1 cellular context compared by ENCODE assay signal in the genomic region with DNA sequence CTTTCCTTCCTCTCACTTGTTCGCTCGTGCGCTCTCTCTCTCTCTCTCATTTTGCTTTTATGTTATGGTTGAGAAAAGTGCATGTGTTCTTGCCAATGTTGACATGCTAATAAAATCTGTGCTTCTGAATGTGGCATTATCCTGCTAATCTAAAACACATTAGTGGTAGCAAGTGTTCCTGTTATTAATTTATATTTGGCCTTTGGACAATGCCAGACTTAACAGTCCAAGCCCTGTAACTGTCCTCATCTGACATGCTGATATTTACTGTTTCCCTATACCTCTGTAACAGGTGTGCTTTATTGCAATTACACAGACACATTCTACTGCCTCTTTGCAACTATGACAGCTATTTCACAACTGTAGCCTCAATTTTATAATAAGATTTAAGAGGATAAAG.
TF ChIP-seq lines count a peak whose summit lies in the region.

No MANE protein-coding gene starts in this region.

TF ChIP-seq in HepG2, 621 proteins besides CTCF, POLR2A, EP300 and RAD21:
- TF ChIP-seq KAT8 (CRISPR knock-in tag; IDR thresholded peaks at IDR 0.05) (no peak), TAF1 (CRISPR knock-in tag; IDR thresholded peaks at IDR 0.05) (no peak), CREM (IDR thresholded peaks at IDR 0.05) (no peak), CREM (CRISPR knock-in tag; IDR thresholded peaks at IDR 0.05) (no peak), BCL6 (CRISPR knock-in tag; IDR thresholded peaks at IDR 0.05) (no peak), NCOA1 (CRISPR knock-in tag; IDR thresholded peaks at IDR 0.05) (no peak), TIGD3 (CRISPR knock-in tag; IDR thresholded peaks at IDR 0.05; ENCODE audit: borderline replicate concordance) (no peak), GATAD2A (CRISPR knock-in tag; IDR thresholded peaks at IDR 0.05) (no peak), WIZ (CRISPR knock-in tag; IDR thresholded peaks at IDR 0.05) (no peak)
